14 cellular contexts compared by ENCODE assay signal in the genomic region with DNA sequence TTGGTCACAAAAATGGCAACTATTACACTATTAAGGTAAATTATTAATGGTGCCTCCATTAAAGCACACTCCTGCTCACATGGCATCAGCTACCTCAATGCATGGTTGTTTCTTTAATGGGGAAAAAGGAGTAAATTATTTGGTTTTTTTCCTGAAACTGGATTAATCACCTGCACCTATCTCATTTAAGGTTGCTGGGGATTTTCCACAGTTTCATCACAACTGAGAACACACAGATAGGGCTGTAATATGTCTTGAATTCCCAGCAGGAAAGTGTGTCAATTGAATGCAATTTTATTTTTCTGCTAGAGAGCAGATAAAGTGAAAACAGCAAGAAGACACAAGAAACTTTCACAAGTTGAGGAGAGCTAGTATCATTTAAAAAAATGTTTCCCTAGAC. TPM values are rescaled to one million over a fixed set of nuclear protein-coding genes. Genes with fewer than 3 reads are reported as not detected.
DNase-seq lines count a peak whose midpoint lies in the region; ATAC-seq and TF ChIP-seq lines count a peak whose summit lies in the region.
"Had no signal": no experiment of that assay in that cellular context is flagged by ENCODE, and none has a peak within 500 bp of the region (broad histone marks: within the 10 kb centered on the region; RNA-seq: fewer than 3 reads in every experiment).

No MANE protein-coding gene starts in this region.

- no peaks in the 10 kb centered on the region for H3K9me3 Mint-ChIP-seq in CD8-positive, alpha-beta T cell
- peaks cover 3% of the 10 kb centered on the region for H3K9me3 Mint-ChIP-seq in activated naive CD8-positive, alpha-beta T cell treated with anti-CD3 and anti-CD28 coated beads, Interleukin-2, amount 50 U/mL, for 24 hours
- H3K9me3 Mint-ChIP-seq: endodermal cell had no signal

- H2BK120ac ChIP-seq in mesenchymal stem cell (ENCODE audit: low read depth, low read length) = no peak overlapping the region

- intact Hi-C loops in CD8-positive, alpha-beta T cell (cut with DNase I, micrococcal nuclease) = no loop called here

- H3K9me3 ChIP-seq in CD8-positive, alpha-beta T cell (ENCODE audit: low read length) = no peaks in the 10 kb centered on the region
- H3K9me3 ChIP-seq in mesenchymal stem cell (ENCODE audit: control insufficient read depth, low read length) = no peaks in the 10 kb centered on the region
- H3K9me3 ChIP-seq: HAP-1 had no signal

- H3K9ac ChIP-seq in mesenchymal stem cell (ENCODE audit: low read length) = peak overlapping the region; percentile 33

- no peak overlapping the region for H3K18ac ChIP-seq in mesenchymal stem cell (ENCODE audit: low read depth in 1 of 2, low read length in 2 of 2)

- POLR2A ChIA-PET in CD8-positive, alpha-beta T cell (lab: Charles Lee) = interaction anchor here (1.0 to 1.3 kb wide), 2 partner anchors 39 to 191 kb away, joined by 3 read pairs; no protein-coding TSS in a partner anchor

- H3K4me2 ChIP-seq in mesenchymal stem cell (ENCODE audit: low read length, poor library complexity, severe bottlenecking) = no peak overlapping the region

- no peak overlapping the region for H3K27ac ChIP-seq in CD8-positive, alpha-beta T cell (ENCODE audit: low read depth, low read length)
- peak overlapping the region; percentile 90 for H3K27ac ChIP-seq in mesenchymal stem cell (ENCODE audit: low read length, poor library complexity, severe bottlenecking)

- H3K36me3 Mint-ChIP-seq in CD8-positive, alpha-beta T cell = peaks cover 66% of the 10 kb centered on the region
- peaks cover 89% of the 10 kb centered on the region for H3K36me3 Mint-ChIP-seq in activated naive CD8-positive, alpha-beta T cell treated with anti-CD3 and anti-CD28 coated beads, Interleukin-2, amount 50 U/mL, for 24 hours (ENCODE audit: low read depth)

- no peak overlapping the region for H2AFZ ChIP-seq in mesenchymal stem cell (ENCODE audit: low read depth, low read length)

- H2BK12ac ChIP-seq in mesenchymal stem cell (ENCODE audit: low read length in 2 of 2) = no peak overlapping the region

- CTCF ChIA-PET in CD8-positive, alpha-beta T cell (lab: Charles Lee) = interaction anchor here (0.7 to 1.2 kb wide), 3 partner anchors 11 to 210 kb away, joined by 3 to 4 read pairs (median 3); no protein-coding TSS in a partner anchor

- no peaks in the 10 kb centered on the region for H3K27me3 ChIP-seq in CD8-positive, alpha-beta T cell (ENCODE audit: insufficient read depth, low read length)
- H3K27me3 ChIP-seq in mesenchymal stem cell (ENCODE audit: control insufficient read depth in 1 of 2, insufficient read depth in 1 of 2, low read length in 2 of 2) = no peaks in the 10 kb centered on the region

- no peaks in the 10 kb centered on the region for H3K27me3 Mint-ChIP-seq in CD8-positive, alpha-beta T cell (ENCODE audit: low read depth)
- no peaks in the 10 kb centered on the region for H3K27me3 Mint-ChIP-seq in activated naive CD8-positive, alpha-beta T cell treated with anti-CD3 and anti-CD28 coated beads, Interleukin-2, amount 50 U/mL, for 24 hours

- no peak for ATAC-seq in CD8-positive, alpha-beta T cell
- peak; percentile 16 for ATAC-seq in GM21423 (IDR thresholded peaks at IDR 0.05; ENCODE audit: unreplicated experiment)
- no peak for ATAC-seq in activated naive CD8-positive, alpha-beta T cell treated with anti-CD3 and anti-CD28 coated beads, Interleukin-2, amount 50 U/mL, for 24 hours
- no peak for ATAC-seq in HG02678 (IDR thresholded peaks at IDR 0.05; ENCODE audit: unreplicated experiment)
- no peak for ATAC-seq in GM18907 (IDR thresholded peaks at IDR 0.05; ENCODE audit: unreplicated experiment)

- H3K23ac ChIP-seq in mesenchymal stem cell (ENCODE audit: low read length in 2 of 2) = no peak overlapping the region

- peaks cover 26% of the 10 kb centered on the region for H3K79me1 ChIP-seq in mesenchymal stem cell (replicated peaks; ENCODE audit: low read length, poor library complexity, severe bottlenecking)

- H3K4me1 ChIP-seq in CD8-positive, alpha-beta T cell (ENCODE audit: insufficient read depth, low read length) = peaks cover 35% of the 10 kb centered on the region
- peaks cover 32% of the 10 kb centered on the region for H3K4me1 ChIP-seq in mesenchymal stem cell (ENCODE audit: control insufficient read depth, insufficient read depth, low read depth, low read length)
- H3K4me1 ChIP-seq: HAP-1 had no signal

- no peak overlapping the region for H2BK5ac ChIP-seq in mesenchymal stem cell (ENCODE audit: low read depth, low read length, poor library complexity, severe bottlenecking)

- H3K4ac ChIP-seq in mesenchymal stem cell (ENCODE audit: low read depth in 1 of 2, low read length in 2 of 2) = no peak overlapping the region

- H3K4me1 Mint-ChIP-seq in CD8-positive, alpha-beta T cell (ENCODE audit: low read depth) = peaks cover 71% of the 10 kb centered on the region
- peaks cover 54% of the 10 kb centered on the region for H3K4me1 Mint-ChIP-seq in activated naive CD8-positive, alpha-beta T cell treated with anti-CD3 and anti-CD28 coated beads, Interleukin-2, amount 50 U/mL, for 24 hours

- H3K4me3 ChIP-seq in CD8-positive, alpha-beta T cell (ENCODE audit: low read depth, low read length) = no peak overlapping the region
- H3K4me3 ChIP-seq in mesenchymal stem cell (ENCODE audit: insufficient read depth in 1 of 2, low read depth in 1 of 2, low read length in 2 of 2) = peak overlapping the region in 1 of 2 experiments; percentile 2
- H3K4me3 ChIP-seq: HAP-1 had no signal

- H3K4me3 Mint-ChIP-seq in CD8-positive, alpha-beta T cell = no peak overlapping the region
- no peak overlapping the region for H3K4me3 Mint-ChIP-seq in activated naive CD8-positive, alpha-beta T cell treated with anti-CD3 and anti-CD28 coated beads, Interleukin-2, amount 50 U/mL, for 24 hours
- H3K4me3 Mint-ChIP-seq: endodermal cell had no signal

- H4K8ac ChIP-seq in mesenchymal stem cell (ENCODE audit: low read length) = no peak overlapping the region

- H2BK15ac ChIP-seq in mesenchymal stem cell (ENCODE audit: low read depth, poor library complexity, severe bottlenecking) = no peak overlapping the region

- no peak overlapping the region for H3K14ac ChIP-seq in mesenchymal stem cell (ENCODE audit: low read length in 2 of 2)

- peak overlapping the region; percentile 84 for H3K27ac Mint-ChIP-seq in CD8-positive, alpha-beta T cell
- H3K27ac Mint-ChIP-seq in activated naive CD8-positive, alpha-beta T cell treated with anti-CD3 and anti-CD28 coated beads, Interleukin-2, amount 50 U/mL, for 24 hours = peak overlapping the region; percentile 24
- H3K27ac Mint-ChIP-seq: endodermal cell had no signal

- no peaks in the 10 kb centered on the region for H3K36me3 ChIP-seq in CD8-positive, alpha-beta T cell (ENCODE audit: insufficient read depth, low read length)
- H3K36me3 ChIP-seq in mesenchymal stem cell (ENCODE audit: control insufficient read depth in 1 of 2, insufficient read depth in 2 of 2, low read depth in 1 of 2, low read length in 2 of 2) = peaks cover 10 to 17% of the 10 kb centered on the region in 2 experiments
- H3K36me3 ChIP-seq: HAP-1 had no signal

- H2AK5ac ChIP-seq in mesenchymal stem cell (ENCODE audit: low read length, severe bottlenecking) = no peak overlapping the region

- TF ChIP-seq CTCF in CD8-positive, alpha-beta T cell (IDR thresholded peaks at IDR 0.05) = no peak

- DNase-seq in CD8-positive, alpha-beta T cell = no peak
- DNase-seq in activated naive CD8-positive, alpha-beta T cell treated with anti-CD3 and anti-CD28 coated beads, Interleukin-2, amount 50 U/mL, for 24 hours = no peak
- DNase-seq in mesenchymal stem cell = peak; percentile 81
- DNase-seq in GM19240 (ENCODE audit: insufficient read length, low spot score) = no peak
- no peak for DNase-seq in superior temporal gyrus (ENCODE audit: extremely low spot score)
- DNase-seq: aorta; endodermal cell; hypothalamus; NCI-H2107; stimulated activated CD4-positive, alpha-beta T cell treated with anti-CD3 and anti-CD28 coated beads, Interleukin-4, amount 100 ng/mL, for 4 hours had no signal

- H4K91ac ChIP-seq in mesenchymal stem cell (ENCODE audit: low read length) = no peak overlapping the region

RNA-seq across cellular contexts. Expression of a gene that starts 36.4 kb away (rescaled TPM):
- total RNA-seq in CD8-positive, alpha-beta T cell = 10 to 100 TPM; 72.9 to 75.2 TPM
- polyA plus RNA-seq in mesenchymal stem cell (2013, experiment 1 of 2) = 256 TPM
- 261 TPM for polyA plus RNA-seq in mesenchymal stem cell (2013, experiment 2 of 2)
